1 cellular context compared by ENCODE assay signal in the genomic region with DNA sequence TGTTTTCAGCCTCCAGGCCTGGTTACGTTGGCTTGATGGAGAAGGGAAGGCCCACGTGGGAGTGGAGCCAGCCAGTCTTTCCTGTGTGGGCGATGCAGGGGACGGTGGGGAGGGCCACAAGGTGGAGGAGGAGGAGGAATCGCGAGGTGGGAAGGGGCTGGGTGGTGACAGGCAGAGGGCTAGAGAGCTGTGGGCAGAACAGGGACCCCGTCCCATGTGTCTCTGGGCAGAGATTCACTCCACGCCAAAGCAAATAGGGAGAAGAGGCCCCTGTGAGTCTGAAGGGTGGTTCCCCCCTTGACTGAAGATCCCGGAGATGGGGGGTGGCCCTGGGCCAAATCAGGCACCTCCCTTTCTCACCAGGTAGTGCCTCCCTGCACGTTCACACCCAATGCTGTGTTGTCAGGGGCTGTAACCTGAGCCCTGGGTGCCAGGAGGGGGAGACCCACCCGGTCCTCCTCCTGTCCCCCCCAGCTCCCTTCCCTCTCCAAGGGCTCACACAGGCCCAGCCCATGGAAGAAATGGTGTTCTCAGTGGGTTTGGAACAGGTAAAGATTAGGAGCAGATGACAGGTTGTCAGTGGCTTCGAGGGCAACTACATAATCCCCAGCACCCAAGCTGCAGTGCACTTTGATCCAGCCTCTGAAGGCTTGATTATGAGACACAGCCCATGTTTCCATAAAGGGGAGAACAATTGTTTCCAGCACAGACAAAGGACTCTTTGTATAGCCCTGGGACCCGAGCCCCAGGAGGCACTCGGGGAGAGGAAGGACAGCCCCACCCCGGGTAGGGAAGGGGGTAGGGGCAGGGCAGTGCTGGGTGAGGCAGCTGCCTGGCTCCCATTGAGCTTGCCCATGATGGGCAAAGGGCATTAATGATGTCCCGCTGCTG.
TF ChIP-seq lines count a peak whose summit lies in the region.

No MANE protein-coding gene starts in this region.

TF ChIP-seq in HCT116, 20 proteins besides CTCF, POLR2A, EP300 and RAD21 (continued from another document):
- TF ChIP-seq, protein P1, sequence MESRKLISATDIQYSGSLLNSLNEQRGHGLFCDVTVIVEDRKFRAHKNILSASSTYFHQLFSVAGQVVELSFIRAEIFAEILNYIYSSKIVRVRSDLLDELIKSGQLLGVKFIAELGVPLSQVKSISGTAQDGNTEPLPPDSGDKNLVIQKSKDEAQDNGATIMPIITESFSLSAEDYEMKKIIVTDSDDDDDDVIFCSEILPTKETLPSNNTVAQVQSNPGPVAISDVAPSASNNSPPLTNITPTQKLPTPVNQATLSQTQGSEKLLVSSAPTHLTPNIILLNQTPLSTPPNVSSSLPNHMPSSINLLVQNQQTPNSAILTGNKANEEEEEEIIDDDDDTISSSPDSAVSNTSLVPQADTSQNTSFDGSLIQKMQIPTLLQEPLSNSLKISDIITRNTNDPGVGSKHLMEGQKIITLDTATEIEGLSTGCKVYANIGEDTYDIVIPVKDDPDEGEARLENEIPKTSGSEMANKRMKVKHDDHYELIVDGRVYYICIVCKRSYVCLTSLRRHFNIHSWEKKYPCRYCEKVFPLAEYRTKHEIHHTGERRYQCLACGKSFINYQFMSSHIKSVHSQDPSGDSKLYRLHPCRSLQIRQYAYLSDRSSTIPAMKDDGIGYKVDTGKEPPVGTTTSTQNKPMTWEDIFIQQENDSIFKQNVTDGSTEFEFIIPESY (IDR thresholded peaks at IDR 0.05; ENCODE audit: extremely low read depth, insufficient replicate concordance, low read length), result peak; percentile 7
- TF ChIP-seq CEBPB (IDR thresholded peaks at IDR 0.05; ENCODE audit: low read depth), result no peak
- TF ChIP-seq SRF (IDR thresholded peaks at IDR 0.05; ENCODE audit: low read depth), result no peak
- no peak for TF ChIP-seq FOSL1 (IDR thresholded peaks at IDR 0.05; ENCODE audit: low read depth)
